In genomic region chr11:46914910-46915309, GRCh38 we compare ENCODE assay signal across 23 cellular contexts. TPM values are rescaled to one million over a fixed set of nuclear protein-coding genes. Genes with fewer than 3 reads are reported as not detected.
DNase-seq lines count a peak whose midpoint lies in the region; ATAC-seq, FAIRE-seq and TF ChIP-seq lines count a peak whose summit lies in the region.
"Had no signal": no experiment of that assay in that cellular context is flagged by ENCODE, and none has a peak within 500 bp of the region (broad histone marks: within the 10 kb centered on the region; RNA-seq: fewer than 3 reads in every experiment).

No MANE protein-coding gene starts in this region.

- 47 to 54% methylated on average over 7 of the region's 7 CpGs for WGBS in heart right ventricle, 2 donors
- WGBS in hepatocyte (ENCODE audit: low lambda C conversion rate, missing lambda C conversion rate) = 85% methylated on average over 7 of the region's 7 CpGs

- peaks cover 0 to 76% (median 7%) of the 10 kb centered on the region in 7 donors for H3K27me3 ChIP-seq in heart right ventricle
- no peaks in the 10 kb centered on the region for H3K27me3 ChIP-seq in hepatocyte
- H3K27me3 ChIP-seq in gastrocnemius medialis = no peaks in the 10 kb centered on the region
- peaks cover 54% of the 10 kb centered on the region for H3K27me3 ChIP-seq in lower lobe of right lung (ENCODE audit: low read depth)

- no peak for TF ChIP-seq POLR2A in gastrocnemius medialis (IDR thresholded peaks at IDR 0.05)

- no peak overlapping the region for H2AFZ ChIP-seq in hepatocyte

- in situ Hi-C loops in gastrocnemius medialis (cut with MboI; ENCODE audit: low sequenced_read_pairs in 4 of 4) = no loop called here

- H4K20me1 ChIP-seq in hepatocyte (ENCODE audit: insufficient read depth, poor library complexity, severe bottlenecking) = no peaks in the 10 kb centered on the region

- no peaks in the 10 kb centered on the region for H3K9me2 ChIP-seq in hepatocyte (replicated peaks; ENCODE audit: insufficient read depth)

- H3K9me3 ChIP-seq in heart right ventricle = no peaks in the 10 kb centered on the region
- H3K9me3 ChIP-seq in hepatocyte (ENCODE audit: low read depth) = no peaks in the 10 kb centered on the region
- no peaks in the 10 kb centered on the region for H3K9me3 ChIP-seq in gastrocnemius medialis
- no peaks in the 10 kb centered on the region for H3K9me3 ChIP-seq in lower lobe of right lung
- H3K9me3 ChIP-seq: A549, Caco-2, transverse colon had no signal

- H3K4me2 ChIP-seq in hepatocyte = peak overlapping the region; percentile 12
- H3K4me2 ChIP-seq: A549 had no signal

- FAIRE-seq in HTR-8/SVneo (lab: Jason Lieb, UNC) = no peak
- FAIRE-seq: A549, islet of Langerhans had no signal

- H3K27ac ChIP-seq in heart right ventricle (peak overlapping the region; percentile 41 to 91 (median 79)), hepatocyte (no peak overlapping the region), gastrocnemius medialis (peak overlapping the region; percentile 82 to 90 (median 88)), lower lobe of right lung (no peak overlapping the region)
- H3K27ac ChIP-seq: A549 had no signal

- intact Hi-C loops in heart right ventricle (cut with DNase I) = no loop called here
- intact Hi-C loops in cardiac septum (cut with DNase I) = loop anchor here (5.0 to 10.0 kb wide), 2 partner anchors 87 to 440 kb away; partner anchors contain the start of gene MYBPC3
- intact Hi-C loops in gastrocnemius medialis (cut with DNase I; ENCODE audit: low total_unique reads) = loop anchor here (2.0 to 10.0 kb wide), 2 partner anchors 26 to 330 kb away; partner anchors contain the start of gene ACP2
- intact Hi-C loops in lower lobe of right lung (cut with DNase I) = no loop called here

- peaks cover 44% of the 10 kb centered on the region for H3K79me2 ChIP-seq in hepatocyte

- ATAC-seq in heart right ventricle (no peak), gastrocnemius medialis (peak; percentile 78 to 79), lower lobe of right lung (no peak)
- ATAC-seq: A549; activated CD4-positive, alpha-beta T cell treated with anti-CD3 and anti-CD28 coated beads for 36 hours; naive thymus-derived CD8-positive, alpha-beta T cell; stimulated activated naive B cell treated with anti-CD40 and anti-IgM and Interleukin-4, amounts not matched to agents 10 μg/mL and 1 μg/mL and 100 μg/mL, for 72 hours had no signal

- H3K4me1 ChIP-seq in heart right ventricle (peaks cover 5 to 70% (median 45%) of the 10 kb centered on the region in 9 donors), hepatocyte (ENCODE audit: insufficient read depth) (peaks cover 31% of the 10 kb centered on the region), gastrocnemius medialis (peaks cover 50 to 53% of the 10 kb centered on the region in 2 donors), lower lobe of right lung (peaks cover 28% of the 10 kb centered on the region)

- no peak overlapping the region for H3K4me3 ChIP-seq in heart right ventricle
- H3K4me3 ChIP-seq in hepatocyte = no peak overlapping the region
- no peak overlapping the region for H3K4me3 ChIP-seq in gastrocnemius medialis
- no peak overlapping the region for H3K4me3 ChIP-seq in lower lobe of right lung
- H3K4me3 ChIP-seq: A549, transverse colon had no signal

- H3K36me3 ChIP-seq in heart right ventricle (no peaks in the 10 kb centered on the region), hepatocyte (replicated peaks; ENCODE audit: insufficient read depth, low read depth) (no peaks in the 10 kb centered on the region), gastrocnemius medialis (no peaks in the 10 kb centered on the region), lower lobe of right lung (no peaks in the 10 kb centered on the region)
- H3K36me3 ChIP-seq: transverse colon had no signal

- TF ChIP-seq CTCF in heart right ventricle (IDR thresholded peaks at IDR 0.05) (no peak), hepatocyte (IDR thresholded peaks at IDR 0.05; ENCODE audit: poor library complexity) (no peak), gastrocnemius medialis (IDR thresholded peaks at IDR 0.05 in 4 of 5, conservative IDR thresholded peaks at IDR 0.05 in 1 of 5) (no peak), lower lobe of right lung (IDR thresholded peaks at IDR 0.05) (no peak)

- no peak for DNase-seq in heart right ventricle
- DNase-seq in cardiac septum (ENCODE audit: low spot score) = no peak
- no peak for DNase-seq in hepatocyte (ENCODE audit: low spot score)
- DNase-seq in gastrocnemius medialis = peak; percentile 66 to 77
- DNase-seq in activated CD4-positive, alpha-beta T cell treated with anti-CD3 and anti-CD28 coated beads, Interleukin-2, amount 50 U/mL, for 1 hour = no peak
- no peak for DNase-seq in NCI-H146 (lab: John Stamatoyannopoulos, UW)
- no peak for DNase-seq in lower lobe of right lung
- DNase-seq in HTR-8/SVneo (ENCODE audit: insufficient read length, low spot score) = no peak
- DNase-seq: activated CD4-positive, alpha-beta T cell treated with anti-CD3 and anti-CD28 coated beads for 36 hours; activated naive CD4-positive, alpha-beta T cell treated with Interleukin-2 at 50 U/mL for 16 hours; activated T-cell treated with anti-CD3 and anti-CD28 coated beads, Interleukin-2, amount 50 U/mL, for 48 hours; amniotic stem cell; Caco-2; naive thymus-derived CD8-positive, alpha-beta T cell; NCI-H1048; NCI-H187 treated with DMSO at 0.1 percent for 48 hours; OCI-M1; posterior cingulate gyrus; SHP77 treated with DMSO at 0.1 percent for 48 hours; stimulated activated naive B cell treated with anti-CD40 and anti-IgM and Interleukin-4, amounts not matched to agents 10 μg/mL and 1 μg/mL and 100 μg/mL, for 72 hours; transverse colon had no signal

RNA-seq across cellular contexts. Expression of gene LRP4, which starts 3.4 kb away (rescaled TPM):
- total RNA-seq in heart right ventricle (10 to 100 TPM; 11.5 to 33.2 (median 20.2) TPM), cardiac septum (26.8 TPM), hepatocyte (7.1 and 8.0 TPM in 2 replicates), gastrocnemius medialis (10 to 100 TPM in 1 of 4 donors, 1 to 10 TPM in 3; 3.9 to 19.0 (median 6.2) TPM), lower lobe of right lung (6.6 TPM)
- polyA plus RNA-seq in heart right ventricle (10 to 100 TPM in 1 of 2 donors, 1 to 10 TPM in 1; 6.7 to 10.3 TPM), hepatocyte (6.4 and 8.0 TPM in 2 replicates)
- total RNA-seq: naive thymus-derived CD8-positive, alpha-beta T cell had no signal
- polyA plus RNA-seq: naive thymus-derived CD8-positive, alpha-beta T cell had no signal

RNA-seq across cellular contexts. Expression of gene CSTPP1, which starts 21.7 kb away (rescaled TPM):
- total RNA-seq in heart right ventricle = 10 to 100 TPM; 12.7 to 19.4 (median 16.7) TPM
- polyA plus RNA-seq in heart right ventricle = 10 to 100 TPM; 10.2 to 26.7 TPM
- 13.2 TPM for total RNA-seq in cardiac septum
- 21.9 and 23.0 TPM in 2 replicates for total RNA-seq in hepatocyte
- 44.3 and 48.4 TPM in 2 replicates for polyA plus RNA-seq in hepatocyte
- 1 to 10 TPM; 4.3 to 8.1 (median 6.4) TPM for total RNA-seq in gastrocnemius medialis
- total RNA-seq in lower lobe of right lung = 32.8 TPM

Comparison
In these comparisons a context has a peak if more than half of its experiments do, and no peak if none do; other contexts are left out.
1. intact Hi-C loops: an anchor here in cardiac septum (5.0 to 10.0 kb wide) and gastrocnemius medialis (2.0 to 10.0 kb wide); none called in heart right ventricle and lower lobe of right lung.
2. ATAC-seq: peak in gastrocnemius medialis (2 of 2); none in heart right ventricle (0 of 8) and lower lobe of right lung (0 of 2).
3. DNase-seq: peak in gastrocnemius medialis (2 of 2); none in heart right ventricle (0 of 2), cardiac septum (single experiment), hepatocyte (single experiment), activated CD4-positive, alpha-beta T cell treated with anti-CD3 and anti-CD28 coated beads, Interleukin-2, amount 50 U/mL, for 1 hour (single experiment), NCI-H146 (single experiment), lower lobe of right lung (single experiment) and HTR-8/SVneo (single experiment).
4. H3K27ac ChIP-seq: peak in heart right ventricle (10 of 10) and gastrocnemius medialis (4 of 4); none in hepatocyte (single experiment) and lower lobe of right lung (single experiment).